ENCODE assay signal across 11 cellular contexts in the genomic region with DNA sequence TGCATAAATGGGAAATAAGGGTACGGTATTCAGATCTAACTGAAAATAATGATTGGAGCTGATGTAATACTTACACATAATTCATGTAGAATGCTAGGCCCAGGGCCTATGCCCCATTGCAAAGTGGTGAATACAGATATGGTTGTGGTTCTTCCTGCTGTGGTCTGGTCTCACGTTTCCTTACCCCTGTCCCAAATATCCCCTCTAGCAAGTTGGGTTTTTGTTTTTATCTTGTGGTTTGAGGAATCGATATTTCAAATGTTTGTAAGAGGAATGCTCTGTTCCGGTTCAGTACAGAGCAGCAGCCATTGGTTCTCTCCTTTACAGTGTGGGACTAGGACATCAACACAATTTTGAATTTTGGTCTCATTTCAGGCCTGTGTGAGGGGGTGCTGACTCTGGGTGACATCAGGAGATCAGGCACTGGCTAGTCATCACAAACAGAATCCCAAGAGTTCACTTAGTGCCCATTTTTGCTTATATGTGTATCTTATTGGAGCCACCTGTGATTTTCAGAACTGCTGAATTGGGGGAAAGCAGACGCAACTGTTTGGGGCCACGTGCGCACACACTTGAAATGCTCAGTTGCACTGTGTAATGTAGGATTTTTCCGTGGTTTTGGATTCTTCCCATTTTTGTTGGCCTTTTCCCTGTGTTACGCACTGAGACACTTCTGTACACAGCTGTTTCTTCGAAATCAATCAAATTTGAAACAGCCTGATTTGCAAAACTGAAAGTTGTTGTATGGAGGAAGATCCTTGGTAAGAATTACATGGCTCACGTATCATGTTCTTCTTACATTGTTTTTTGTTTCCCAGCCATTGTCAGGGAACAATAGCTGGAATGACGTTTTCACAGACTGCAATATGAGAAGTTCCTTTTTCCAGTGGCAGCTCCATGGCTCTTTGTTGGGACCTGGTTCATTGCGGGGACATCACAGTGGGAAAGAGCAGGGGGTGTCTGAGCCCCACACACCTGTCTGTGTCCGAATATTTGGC. TPM values are rescaled to one million over a fixed set of nuclear protein-coding genes. Genes with fewer than 3 reads are reported as not detected.
DNase-seq lines count a peak whose midpoint lies in the region; ATAC-seq and TF ChIP-seq lines count a peak whose summit lies in the region.
"Had no signal": no experiment of that assay in that cellular context is flagged by ENCODE, and none has a peak within 500 bp of the region (broad histone marks: within the 10 kb centered on the region; RNA-seq: fewer than 3 reads in every experiment).

No MANE protein-coding gene starts in this region.

- no peaks in the 10 kb centered on the region for H4K20me1 ChIP-seq in H9 (ENCODE audit: control insufficient read depth, insufficient read depth, insufficient read length)

- no peak overlapping the region for H3K14ac ChIP-seq in H9 (ENCODE audit: insufficient read depth, low read length)

- peaks cover 17% of the 10 kb centered on the region for H3K79me1 ChIP-seq in H9 (ENCODE audit: insufficient read depth, low read depth, low read length, poor library complexity, severe bottlenecking)

- H3K9ac ChIP-seq in H9 (ENCODE audit: extremely low read depth, insufficient read length, low read length), result no peak overlapping the region

- no peak overlapping the region for H2BK15ac ChIP-seq in H9 (ENCODE audit: low read depth, low read length)

- H3K23ac ChIP-seq in H9 (ENCODE audit: insufficient read length, low read depth, low read length), result no peak overlapping the region

- H3K27me3 Mint-ChIP-seq in H9 (ENCODE audit: low read depth), result no peaks in the 10 kb centered on the region
- peaks cover 34% of the 10 kb centered on the region for H3K27me3 Mint-ChIP-seq in stimulated activated naive CD8-positive, alpha-beta T cell treated with anti-CD3 and anti-CD28 coated beads, Interleukin-15, amount 100 ng/mL, for 72 hours

- no peak overlapping the region for H3K56ac ChIP-seq in H9 (ENCODE audit: insufficient read length, low read depth, low read length)

- H4K5ac ChIP-seq in H9 (ENCODE audit: insufficient read length, low read depth, low read length), result no peak overlapping the region

- peaks cover 55% of the 10 kb centered on the region; the same call in 1 of the 2 replicates for H3K79me2 ChIP-seq in H9 (ENCODE audit: insufficient read depth, low read length)

- peak overlapping the region; percentile 2 to 79 (median 49); a peak in 4 of 7 replicates for H3K27ac Mint-ChIP-seq in H9
- H3K27ac Mint-ChIP-seq in stimulated activated naive CD8-positive, alpha-beta T cell treated with anti-CD3 and anti-CD28 coated beads, Interleukin-15, amount 100 ng/mL, for 72 hours, result peak overlapping the region in 1 of 2 donors; percentile 12

- H2BK20ac ChIP-seq in H9 (ENCODE audit: low read depth, low read length, poor library complexity, severe bottlenecking), result no peak overlapping the region

- no peak overlapping the region for H2BK5ac ChIP-seq in H9 (ENCODE audit: insufficient read length, low read length)

- no peak overlapping the region for H2BK12ac ChIP-seq in H9 (ENCODE audit: insufficient read length, low read depth, low read length)

- no peak overlapping the region for H3T11ph ChIP-seq in H9 (ENCODE audit: low read length)

- no peak overlapping the region for H3K4me3 Mint-ChIP-seq in H9
- H3K4me3 Mint-ChIP-seq in stimulated activated naive CD8-positive, alpha-beta T cell treated with anti-CD3 and anti-CD28 coated beads, Interleukin-15, amount 100 ng/mL, for 72 hours, result no peak overlapping the region

- H2BK120ac ChIP-seq in H9 (ENCODE audit: low read depth, low read length, poor library complexity, severe bottlenecking), result no peak overlapping the region

- no peak overlapping the region for H2AK5ac ChIP-seq in H9 (ENCODE audit: insufficient read length, low read length)

- H3K9me3 Mint-ChIP-seq in H9, result no peaks in the 10 kb centered on the region
- no peaks in the 10 kb centered on the region for H3K9me3 Mint-ChIP-seq in stimulated activated naive CD8-positive, alpha-beta T cell treated with anti-CD3 and anti-CD28 coated beads, Interleukin-15, amount 100 ng/mL, for 72 hours

- WGBS in H9 (ENCODE audit: extremely low coverage, insufficient read length, low lambda C conversion rate), result no CpG with 5 or more reads among the region's 14 CpGs

- peaks cover 79 to 85% of the 10 kb centered on the region in 2 experiments for H3K4me1 Mint-ChIP-seq in H9
- no peaks in the 10 kb centered on the region for H3K4me1 Mint-ChIP-seq in stimulated activated naive CD8-positive, alpha-beta T cell treated with anti-CD3 and anti-CD28 coated beads, Interleukin-15, amount 100 ng/mL, for 72 hours

- no peaks in the 10 kb centered on the region for H3K9me3 ChIP-seq in H9 (ENCODE audit: control insufficient read depth, low read depth, low read length)
- H3K9me3 ChIP-seq: mucosa of descending colon had no signal

- TF ChIP-seq CTCF in H9 (conservative IDR thresholded peaks at IDR 0.05) (no peak), fibroblast of pulmonary artery (IDR thresholded peaks at IDR 0.05; ENCODE audit: low read length, missing control alignments) (no peak)

- no peak overlapping the region for H3K4ac ChIP-seq in H9 (ENCODE audit: low read depth, low read length)

- no peak overlapping the region for H4K91ac ChIP-seq in H9 (ENCODE audit: insufficient read length, low read depth, low read length)

- H4K8ac ChIP-seq in H9 (replicated peaks; ENCODE audit: insufficient read length, low read depth, low read length), result no peak overlapping the region

- no peaks in the 10 kb centered on the region for H3K27me3 ChIP-seq in H9 (ENCODE audit: insufficient read depth, low read length)

- H2AFZ ChIP-seq in H9 (ENCODE audit: low read length), result no peak overlapping the region

- no peak overlapping the region for H3K4me2 ChIP-seq in H9 (ENCODE audit: insufficient read depth, insufficient read length, low read length)

- H3K36me3 Mint-ChIP-seq in H9 (ENCODE audit: insufficient read depth in 1 of 3, low read depth in 3 of 3), result peaks cover 7 to 41% (median 17%) of the 10 kb centered on the region in 3 experiments

- peaks cover 23% of the 10 kb centered on the region for H3K4me1 ChIP-seq in H9 (ENCODE audit: insufficient read depth, low read length)

- H3K4me3 ChIP-seq in fibroblast of pulmonary artery (replicated peaks; ENCODE audit: low read depth, low read length), result no peak overlapping the region
- H3K4me3 ChIP-seq: mucosa of descending colon had no signal

- no peak for DNase-seq in H9
- peak; percentile 84 for DNase-seq in NCI-H748 (lab: John Stamatoyannopoulos, UW; ENCODE audit: unreplicated experiment)
- peak; percentile 46 for DNase-seq in fibroblast of pulmonary artery (ENCODE audit: low read depth)
- peak; percentile 94 for DNase-seq in pons (ENCODE audit: low spot score)
- no peak for DNase-seq in stimulated activated naive CD8-positive, alpha-beta T cell treated with anti-CD3 and anti-CD28 coated beads, Interleukin-15, amount 100 ng/mL, for 72 hours
- DNase-seq in cerebellar nuclear complex (lab: John Stamatoyannopoulos, UW), result no peak
- no peak for DNase-seq in NOMO-1 treated with DMSO at 0.1 percent for 48 hours (lab: John Stamatoyannopoulos, UW; ENCODE audit: unreplicated experiment)
- DNase-seq in GF-D8 (lab: John Stamatoyannopoulos, UW), result no peak
- DNase-seq: mucosa of descending colon; stimulated activated naive CD4-positive, alpha-beta T cell treated with Interleukin-2 at 50 U/mL for 16 hours had no signal

- ATAC-seq in stimulated activated naive CD8-positive, alpha-beta T cell treated with anti-CD3 and anti-CD28 coated beads, Interleukin-15, amount 100 ng/mL, for 72 hours, result no peak
- ATAC-seq: HCT116, mucosa of descending colon had no signal

- no peak overlapping the region for H3K18ac ChIP-seq in H9 (ENCODE audit: insufficient read length, low read depth, low read length)

- no peaks in the 10 kb centered on the region for H3K23me2 ChIP-seq in H9 (ENCODE audit: insufficient read length, low read depth, low read length, poor library complexity, severe bottlenecking)

- no peak overlapping the region for H3K27ac ChIP-seq in H9 (ENCODE audit: insufficient read length, low read depth, low read length)

RNA-seq across cellular contexts. Expression of a gene that starts 8.6 kb away (rescaled TPM):
- total RNA-seq in H9 (2021), result 88.5 and 93.8 TPM in 2 replicates

Comparison
In these comparisons a context has a peak if more than half of its experiments do, and no peak if none do; other contexts are left out.
1. DNase-seq: peak in NCI-H748 (single experiment), fibroblast of pulmonary artery (single experiment) and pons (single experiment); none in H9 (single experiment), stimulated activated naive CD8-positive, alpha-beta T cell treated with anti-CD3 and anti-CD28 coated beads, Interleukin-15, amount 100 ng/mL, for 72 hours (0 of 2), cerebellar nuclear complex (0 of 2), NOMO-1 treated with DMSO at 0.1 percent for 48 hours (single experiment) and GF-D8 (single experiment).